In the genomic region with DNA sequence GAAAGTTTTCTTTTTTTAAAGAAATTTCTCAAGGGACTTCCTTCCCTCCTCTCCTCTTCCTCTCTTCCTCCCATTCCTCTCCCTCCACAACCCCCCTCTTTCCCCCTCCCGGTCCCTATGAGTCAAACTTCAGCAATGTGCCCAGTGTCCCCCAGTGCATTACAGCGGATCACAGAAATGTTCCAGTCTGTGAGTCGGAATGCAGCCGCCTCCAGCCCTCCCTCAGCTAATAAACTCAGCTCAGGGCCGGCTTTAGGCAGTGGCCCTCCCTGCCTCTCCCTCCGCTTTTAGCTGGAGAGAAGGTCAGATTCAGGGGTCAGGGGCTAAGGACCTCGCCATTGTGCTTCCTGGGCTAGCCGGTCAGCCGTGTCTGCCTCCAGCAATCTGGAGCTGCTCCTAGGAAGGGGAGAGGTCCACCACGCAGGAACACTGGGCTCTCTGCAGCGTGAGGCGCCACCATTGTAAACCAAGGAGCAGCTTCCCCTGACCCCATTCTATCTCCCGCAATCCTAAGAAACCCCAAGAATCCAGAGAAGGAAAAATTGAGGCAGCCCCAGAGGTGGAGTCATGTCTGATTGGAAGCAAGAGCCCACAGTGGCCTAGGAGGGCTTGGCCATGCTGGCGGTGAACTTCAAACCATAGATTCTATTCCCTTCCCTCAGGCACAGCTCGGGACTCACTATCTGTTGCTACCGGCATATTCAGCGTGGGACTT, we compare ENCODE assay signal across 8 cellular contexts. TPM values are rescaled to one million over a fixed set of nuclear protein-coding genes. Genes with fewer than 3 reads are reported as not detected.
DNase-seq lines count a peak whose midpoint lies in the region; ATAC-seq and TF ChIP-seq lines count a peak whose summit lies in the region.

No MANE protein-coding gene starts in this region.

- peak overlapping the region; percentile 99 for H3K27ac Mint-ChIP-seq in activated naive CD8-positive, alpha-beta T cell
- peak overlapping the region; percentile 98 for H3K27ac Mint-ChIP-seq in osteocyte (ENCODE audit: unreplicated experiment)

- ATAC-seq in Right ventricle myocardium inferior (peak; percentile 81), HG03025 (IDR thresholded peaks at IDR 0.05; ENCODE audit: low FRiP score, unreplicated experiment) (no peak), HG02938 (IDR thresholded peaks at IDR 0.05; ENCODE audit: unreplicated experiment) (no peak)

- H3K4me3 ChIP-seq in BJ (ENCODE audit: low read depth, low read length), result peak overlapping the region; percentile 68

- H3K27me3 ChIP-seq in BJ (ENCODE audit: control insufficient read depth, insufficient read depth, low read length), result no peaks in the 10 kb centered on the region

- H3K9me3 Mint-ChIP-seq in activated naive CD8-positive, alpha-beta T cell (ENCODE audit: low read depth), result no peaks in the 10 kb centered on the region
- H3K9me3 Mint-ChIP-seq in osteocyte (ENCODE audit: unreplicated experiment), result no peaks in the 10 kb centered on the region

- peaks cover 4% of the 10 kb centered on the region for H3K36me3 Mint-ChIP-seq in activated naive CD8-positive, alpha-beta T cell
- no peaks in the 10 kb centered on the region for H3K36me3 Mint-ChIP-seq in osteocyte (ENCODE audit: unreplicated experiment)

- intact Hi-C loops in Right ventricle myocardium inferior (cut with DNase I), result no loop called here

- TF ChIP-seq CTCF in BJ (IDR thresholded peaks at IDR 0.05; ENCODE audit: insufficient read depth, low read depth, low read length) (no peak), osteocyte (IDR thresholded peaks at IDR 0.05) (no peak), GM10248 (IDR thresholded peaks at IDR 0.05; ENCODE audit: control extremely low read depth, extremely low read depth, low read depth, missing control alignments) (no peak)

- peak overlapping the region; percentile 94 for H3K4me3 Mint-ChIP-seq in activated naive CD8-positive, alpha-beta T cell
- peak overlapping the region; percentile 95 for H3K4me3 Mint-ChIP-seq in osteocyte (ENCODE audit: unreplicated experiment)

- peaks cover 80% of the 10 kb centered on the region for H3K4me1 Mint-ChIP-seq in activated naive CD8-positive, alpha-beta T cell (ENCODE audit: low read depth)
- H3K4me1 Mint-ChIP-seq in osteocyte (ENCODE audit: unreplicated experiment), result peaks cover 73% of the 10 kb centered on the region

- POLR2A ChIA-PET in BJ (lab: Charles Lee) (interaction anchor here (0.7 kb wide), 2 partner anchors 28 to 437 kb away, joined by 6 to 10 read pairs; no protein-coding TSS in a partner anchor), GM10248 (lab: Yijun Ruan, JAX) (no interaction called here)

- no peaks in the 10 kb centered on the region for H3K27me3 Mint-ChIP-seq in activated naive CD8-positive, alpha-beta T cell
- no peaks in the 10 kb centered on the region for H3K27me3 Mint-ChIP-seq in osteocyte (ENCODE audit: unreplicated experiment)

- CTCF ChIA-PET in BJ (lab: Yijun Ruan, JAX) (interaction anchor here (0.6 to 2.6 kb wide), 9 partner anchors 11 to 128 kb away, joined by 3 to 18 read pairs (median 3); a partner anchor contains a TSS), GM10248 (lab: Yijun Ruan, JAX) (interaction anchor here (0.9 to 7.8 kb wide), 4 partner anchors 12 to 84 kb away, joined by 3 to 260 read pairs (median 25); a partner anchor contains a TSS)

- peak; percentile 87 for DNase-seq in BJ (ENCODE audit: low read depth)
- peak; percentile 64 for DNase-seq in HuH-7 (ENCODE audit: low spot score)
- peak; percentile 90 for DNase-seq in Right ventricle myocardium inferior (ENCODE audit: missing footprints)
- peak; percentile 93 for DNase-seq in osteocyte (ENCODE audit: extremely low spot score, unreplicated experiment)
- DNase-seq in GM10248 (ENCODE audit: extremely low spot score), result no peak

- H3K36me3 ChIP-seq in BJ (ENCODE audit: control insufficient read depth, insufficient read depth, low read length), result peaks cover 3% of the 10 kb centered on the region; the same call in 1 of the 2 replicates

RNA-seq across cellular contexts. Expression of a gene that starts 1.1 kb away (rescaled TPM):
- 28.2 and 67.0 TPM in 2 replicates for polyA plus RNA-seq in BJ (2011; rRNA removed)
- polyA minus RNA-seq in BJ (2011; rRNA and poly(A)+ RNA removed), result 34.9 and 35.2 TPM in 2 replicates
- total RNA-seq in Right ventricle myocardium inferior (38.8 TPM), osteocyte (114 and 120 TPM in 2 replicates)

RNA-seq across cellular contexts. Expression of a gene that starts 47.8 kb away (rescaled TPM):
- 11.4 and 16.6 TPM in 2 replicates for polyA plus RNA-seq in BJ (2011; rRNA removed)
- 11.3 and 16.0 TPM in 2 replicates for polyA minus RNA-seq in BJ (2011; rRNA and poly(A)+ RNA removed)
- total RNA-seq in Right ventricle myocardium inferior (23.2 TPM), osteocyte (21.2 and 21.6 TPM in 2 replicates)
